14 cellular contexts compared by ENCODE assay signal in the genomic region with DNA sequence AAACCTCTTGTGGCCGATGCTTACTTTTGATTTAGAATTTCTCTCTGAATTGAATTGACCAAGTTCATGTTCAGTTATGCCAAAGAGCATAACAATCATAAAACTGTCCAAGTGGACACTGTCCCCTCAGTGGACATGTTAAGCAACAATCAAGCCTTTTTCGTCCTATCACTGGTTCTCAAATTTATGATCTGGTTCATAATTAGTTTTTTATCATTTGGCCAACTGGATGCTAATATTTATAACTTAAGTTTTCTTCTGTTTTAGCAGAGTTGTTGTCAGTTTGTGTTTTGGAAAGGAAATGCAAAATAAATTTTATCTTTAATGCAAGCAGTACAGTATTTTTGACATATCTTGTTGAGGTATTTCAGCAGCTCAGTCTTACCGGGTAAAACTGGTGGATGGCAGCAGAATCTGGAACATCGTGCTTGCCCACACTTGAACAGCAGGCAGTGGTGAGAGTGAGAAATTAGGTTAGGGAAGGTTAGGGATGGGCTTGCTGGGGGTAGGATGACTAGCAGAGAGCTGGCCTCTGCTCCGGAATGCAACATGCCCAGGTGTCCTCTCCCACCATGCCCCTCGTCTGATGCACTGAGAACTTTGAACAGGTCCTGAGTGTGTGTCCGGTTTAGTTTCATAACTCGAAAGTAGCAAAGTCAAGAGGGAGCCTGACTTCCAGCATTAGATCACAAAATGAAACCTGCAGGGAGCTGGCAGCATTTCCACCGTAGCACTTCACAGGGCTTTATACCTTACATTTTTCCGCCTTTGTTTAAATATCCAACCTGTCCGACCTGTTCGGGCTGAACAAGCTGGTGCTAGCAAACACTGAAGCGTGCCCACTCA.
DNase-seq lines count a peak whose midpoint lies in the region; ATAC-seq, FAIRE-seq and TF ChIP-seq lines count a peak whose summit lies in the region.
"Had no signal": no experiment of that assay in that cellular context is flagged by ENCODE, and none has a peak within 500 bp of the region (broad histone marks: within the 10 kb centered on the region; RNA-seq: fewer than 3 reads in every experiment).

No MANE protein-coding gene starts in this region.

- no peaks in the 10 kb centered on the region for H3K27me3 ChIP-seq in BLaER1
- no peaks in the 10 kb centered on the region for H3K27me3 ChIP-seq in bronchial epithelial cell (ENCODE audit: control insufficient read depth, insufficient read depth, low read length)
- no peaks in the 10 kb centered on the region for H3K27me3 ChIP-seq in mucosa of stomach (ENCODE audit: control insufficient read depth, insufficient read depth, low read length)
- no peaks in the 10 kb centered on the region for H3K27me3 ChIP-seq in SJCRH30
- H3K27me3 ChIP-seq: cardiac muscle cell had no signal

- peak overlapping the region; percentile 20; the same call in 1 of the 2 replicates for H3K4me2 ChIP-seq in BLaER1

- no peaks in the 10 kb centered on the region for H3K9me3 Mint-ChIP-seq in naive thymus-derived CD8-positive, alpha-beta T cell

- H3K4me3 Mint-ChIP-seq in naive thymus-derived CD8-positive, alpha-beta T cell: no peak overlapping the region

- no peak for TF ChIP-seq CTCF in bronchial epithelial cell (IDR thresholded peaks at IDR 0.05; ENCODE audit: insufficient read depth, low read length, severe bottlenecking)
- no peak for TF ChIP-seq CTCF in GM13976 (IDR thresholded peaks at IDR 0.05; ENCODE audit: borderline replicate concordance, control extremely low read depth, extremely low read depth, insufficient read depth, missing control alignments)

- no peaks in the 10 kb centered on the region for H3K9me3 ChIP-seq in BLaER1
- H3K9me3 ChIP-seq in mucosa of stomach (ENCODE audit: control insufficient read depth, low read length): no peaks in the 10 kb centered on the region
- no peaks in the 10 kb centered on the region for H3K9me3 ChIP-seq in SJCRH30 (replicated peaks)

- POLR2A ChIA-PET in naive thymus-derived CD8-positive, alpha-beta T cell (lab: Charles Lee): interaction anchor here (0.6 kb wide), 1 partner anchor 18 kb away, joined by 3 read pairs; no protein-coding TSS in a partner anchor

- ATAC-seq in naive thymus-derived CD8-positive, alpha-beta T cell: no peak

- peaks cover 19% of the 10 kb centered on the region for H3K4me1 ChIP-seq in BLaER1
- peaks cover 19% of the 10 kb centered on the region for H3K4me1 ChIP-seq in mucosa of stomach (ENCODE audit: control insufficient read depth, insufficient read depth, low read length)
- no peaks in the 10 kb centered on the region for H3K4me1 ChIP-seq in SJCRH30

- no peak for FAIRE-seq in bronchial epithelial cell (lab: Jason Lieb, UNC)

- H3K27ac Mint-ChIP-seq in naive thymus-derived CD8-positive, alpha-beta T cell: peak overlapping the region in 4 of 10 donors; percentile 3 to 26 (median 20)

- no peak overlapping the region for H3K27ac ChIP-seq in BLaER1
- no peak overlapping the region for H3K27ac ChIP-seq in SJCRH30
- H3K27ac ChIP-seq: cardiac muscle cell, GM23248 had no signal

- in situ Hi-C loops in GM13976 (cut with MboI; ENCODE audit: low sequenced_read_pairs, unreplicated experiment): no loop called here

- H3K27me3 Mint-ChIP-seq in naive thymus-derived CD8-positive, alpha-beta T cell: no peaks in the 10 kb centered on the region

- peaks cover 66% of the 10 kb centered on the region for H4K20me1 ChIP-seq in BLaER1

- H3K4me1 Mint-ChIP-seq in naive thymus-derived CD8-positive, alpha-beta T cell: peaks cover 21 to 59% (median 28%) of the 10 kb centered on the region in 4 donors

- DNase-seq in NCI-H2029 (lab: John Stamatoyannopoulos, UW) (peak; percentile 98), bronchial epithelial cell (ENCODE audit: low read depth) (peak; percentile 96), SJCRH30 (no peak), GM13976 (ENCODE audit: low spot score) (no peak), AG20443 (ENCODE audit: low spot score) (no peak)
- no peak for DNase-seq in naive thymus-derived CD8-positive, alpha-beta T cell
- DNase-seq: activated CD4-positive, CD25-positive, alpha-beta regulatory T cell treated with anti-CD3 and anti-CD28 coated beads, Interleukin-2, amount 50 U/mL, for 72 hours; GM23248; NCI-H2081 treated with DMSO at 0.1 percent for 48 hours; SHP77; stimulated activated naive CD4-positive, alpha-beta T cell treated with Interleukin-2 at 50 U/mL for 16 hours had no signal

- H3K4me3 ChIP-seq in BLaER1: no peak overlapping the region
- peak overlapping the region; percentile 30 for H3K4me3 ChIP-seq in bronchial epithelial cell (ENCODE audit: low read depth, low read length)
- H3K4me3 ChIP-seq in mucosa of stomach (ENCODE audit: low read length): no peak overlapping the region
- no peak overlapping the region for H3K4me3 ChIP-seq in SJCRH30
- H3K4me3 ChIP-seq: cardiac muscle cell, GM23248 had no signal

- no peak overlapping the region for H3K9ac ChIP-seq in BLaER1
- peak overlapping the region; percentile 49 for H3K9ac ChIP-seq in mucosa of stomach (ENCODE audit: low read length)
- H3K9ac ChIP-seq: GM23248 had no signal

- peaks cover 83% of the 10 kb centered on the region for H3K36me3 ChIP-seq in BLaER1
- H3K36me3 ChIP-seq in bronchial epithelial cell (ENCODE audit: control insufficient read depth, insufficient read depth, low read length): peaks cover 10% of the 10 kb centered on the region
- H3K36me3 ChIP-seq in mucosa of stomach (ENCODE audit: control insufficient read depth, insufficient read depth, low read length): peaks cover 9% of the 10 kb centered on the region
- no peaks in the 10 kb centered on the region for H3K36me3 ChIP-seq in SJCRH30

- peaks cover 0 to 46% (median 12%) of the 10 kb centered on the region in 3 donors for H3K36me3 Mint-ChIP-seq in naive thymus-derived CD8-positive, alpha-beta T cell

Comparison
In these comparisons a context has a peak if more than half of its experiments do, and no peak if none do; other contexts are left out.
1. DNase-seq: peak in NCI-H2029 (single experiment) and bronchial epithelial cell (single experiment); none in SJCRH30 (0 of 2), GM13976 (single experiment), naive thymus-derived CD8-positive, alpha-beta T cell (0 of 10) and AG20443 (single experiment).